ENCODE assay signal across 22 cellular contexts in genomic region chr4:41280010-41280409, GRCh38. TPM values are rescaled to one million over a fixed set of nuclear protein-coding genes. Genes with fewer than 3 reads are reported as not detected.
DNase-seq lines count a peak whose midpoint lies in the region; TF ChIP-seq lines count a peak whose summit lies in the region.
"Had no signal": no experiment of that assay in that cellular context is flagged by ENCODE, and none has a peak within 500 bp of the region (broad histone marks: within the 10 kb centered on the region; RNA-seq: fewer than 3 reads in every experiment).

No MANE protein-coding gene starts in this region.

- H2AK5ac ChIP-seq in trophoblast cell (ENCODE audit: low read length) = peak overlapping the region; percentile 61

- H2BK12ac ChIP-seq in trophoblast cell (ENCODE audit: low read length) = no peak overlapping the region

- no peak overlapping the region for H3K18ac ChIP-seq in trophoblast cell (ENCODE audit: low read length)

- TF ChIP-seq CTCF in fibroblast of mammary gland (conservative IDR thresholded peaks at IDR 0.05; ENCODE audit: control insufficient read depth, insufficient read depth, low read depth, low read length) (no peak), WERI-Rb-1 (IDR thresholded peaks at IDR 0.05; ENCODE audit: low read depth, low read length) (no peak)

- H2BK120ac ChIP-seq in trophoblast cell (ENCODE audit: insufficient read depth, low read length, poor library complexity) = no peak overlapping the region

- DNase-seq in DMS53 (lab: John Stamatoyannopoulos, UW) (peak; percentile 20), DMS53 treated with DMSO at 0.1 percent for 48 hours (lab: John Stamatoyannopoulos, UW; ENCODE audit: unreplicated experiment) (no peak), amniotic epithelial cell (ENCODE audit: low read depth) (peak; percentile 55), fibroblast of mammary gland (ENCODE audit: low read depth) (peak; percentile 34), trophoblast cell (no peak), COLO668 (lab: John Stamatoyannopoulos, UW; ENCODE audit: unreplicated experiment) (no peak), WERI-Rb-1 (no peak), NCI-H2081 (lab: John Stamatoyannopoulos, UW) (no peak)
- DNase-seq: ACHN; Caco-2; CD4-positive, alpha-beta T cell; GM23248; NCI-H1694 treated with DMSO at 0.1 percent for 48 hours; NCI-H446; NK-92 treated with Interleukin-12 subunit alpha and Interleukin-12 subunit beta, amount 100 ng/mL, for 24 hours; Peyer's patch had no signal

- no peaks in the 10 kb centered on the region for H3K79me2 ChIP-seq in trophoblast cell (ENCODE audit: control insufficient read depth, insufficient read depth, low read length, poor library complexity)

- H3K27ac ChIP-seq in trophoblast cell (ENCODE audit: low read depth, low read length) (no peak overlapping the region), WERI-Rb-1 (no peak overlapping the region)
- H3K27ac ChIP-seq: 22Rv1, BLaER1, GM23248, HL-60, KMS-11, Peyer's patch, SJSA1 had no signal

- H4K91ac ChIP-seq in trophoblast cell (ENCODE audit: low read depth, low read length) = no peak overlapping the region

- no peak overlapping the region for H3K23ac ChIP-seq in trophoblast cell (ENCODE audit: low read length)

- no peaks in the 10 kb centered on the region for H3K79me1 ChIP-seq in trophoblast cell (ENCODE audit: low read length)

- H3K9ac ChIP-seq in trophoblast cell (ENCODE audit: low read length) = no peak overlapping the region
- H3K9ac ChIP-seq: BLaER1, GM23248, KMS-11 had no signal

- peaks cover 0 to 1% of the 10 kb centered on the region in 2 experiments for H3K4me1 ChIP-seq in trophoblast cell (ENCODE audit: control insufficient read depth in 1 of 2, insufficient read depth in 2 of 2, low read length in 2 of 2)
- H3K4me1 ChIP-seq: BLaER1, Caco-2, Peyer's patch, SJSA1 had no signal

- H2BK5ac ChIP-seq in trophoblast cell (ENCODE audit: low read depth, low read length, poor library complexity) = no peak overlapping the region

- no peak overlapping the region for H2AFZ ChIP-seq in trophoblast cell (ENCODE audit: insufficient read depth, low read length, poor library complexity)
- H2AFZ ChIP-seq: GM23248 had no signal

- H3K9me3 ChIP-seq in trophoblast cell (ENCODE audit: insufficient read depth, low read depth, low read length) (peaks cover 2% of the 10 kb centered on the region), WERI-Rb-1 (ENCODE audit: severe bottlenecking) (no peaks in the 10 kb centered on the region)
- H3K9me3 ChIP-seq: Caco-2, HAP-1, Peyer's patch, SJSA1 had no signal

- no peak overlapping the region for H3K4me2 ChIP-seq in trophoblast cell (ENCODE audit: low read length)
- H3K4me2 ChIP-seq: BLaER1, KMS-11 had no signal

- H3K36me3 ChIP-seq in trophoblast cell (ENCODE audit: control insufficient read depth in 1 of 2, insufficient read depth in 2 of 2, low read length in 2 of 2) (no peaks in the 10 kb centered on the region), WERI-Rb-1 (no peaks in the 10 kb centered on the region)
- H3K36me3 ChIP-seq: BLaER1, HAP-1, Peyer's patch, SJSA1 had no signal

- no CpG with 5 or more reads among the region's 8 CpGs for WGBS in trophoblast cell (ENCODE audit: extremely low coverage, insufficient coverage, insufficient read length)

- no peak overlapping the region for H4K8ac ChIP-seq in trophoblast cell (ENCODE audit: low read depth, low read length)

- H3K14ac ChIP-seq in trophoblast cell (ENCODE audit: low read length) = no peak overlapping the region

- H3K4ac ChIP-seq in trophoblast cell (ENCODE audit: low read depth, low read length) = no peak overlapping the region

- no peaks in the 10 kb centered on the region for H3K27me3 ChIP-seq in trophoblast cell (ENCODE audit: insufficient read depth, low read length)
- no peaks in the 10 kb centered on the region for H3K27me3 ChIP-seq in WERI-Rb-1 (ENCODE audit: insufficient read depth, low read depth, severe bottlenecking)
- H3K27me3 ChIP-seq: BLaER1, Peyer's patch, SJSA1 had no signal

- H4K12ac ChIP-seq in trophoblast cell (ENCODE audit: low read depth, low read length) = no peak overlapping the region

- H3K4me3 ChIP-seq in fibroblast of mammary gland (ENCODE audit: control insufficient read depth, low read depth, low read length) (no peak overlapping the region), trophoblast cell (ENCODE audit: low read depth, low read length) (no peak overlapping the region), WERI-Rb-1 (ENCODE audit: low read depth, low read length) (no peak overlapping the region)
- H3K4me3 ChIP-seq: BLaER1, GM23248, HAP-1, Peyer's patch, SJSA1 had no signal

RNA-seq across cellular contexts. Expression of gene UCHL1, which starts 23.3 kb away (rescaled TPM):
- polyA plus RNA-seq in trophoblast cell (2013) = 95.0 and 114 TPM in 2 replicates

Comparison
In these comparisons a context has a peak if more than half of its experiments do, and no peak if none do; other contexts are left out.
1. DNase-seq: peak in DMS53 (single experiment), amniotic epithelial cell (single experiment) and fibroblast of mammary gland (single experiment); none in DMS53 treated with DMSO at 0.1 percent for 48 hours (single experiment), trophoblast cell (0 of 2), COLO668 (single experiment), WERI-Rb-1 (single experiment) and NCI-H2081 (0 of 2).